In the genomic region with DNA sequence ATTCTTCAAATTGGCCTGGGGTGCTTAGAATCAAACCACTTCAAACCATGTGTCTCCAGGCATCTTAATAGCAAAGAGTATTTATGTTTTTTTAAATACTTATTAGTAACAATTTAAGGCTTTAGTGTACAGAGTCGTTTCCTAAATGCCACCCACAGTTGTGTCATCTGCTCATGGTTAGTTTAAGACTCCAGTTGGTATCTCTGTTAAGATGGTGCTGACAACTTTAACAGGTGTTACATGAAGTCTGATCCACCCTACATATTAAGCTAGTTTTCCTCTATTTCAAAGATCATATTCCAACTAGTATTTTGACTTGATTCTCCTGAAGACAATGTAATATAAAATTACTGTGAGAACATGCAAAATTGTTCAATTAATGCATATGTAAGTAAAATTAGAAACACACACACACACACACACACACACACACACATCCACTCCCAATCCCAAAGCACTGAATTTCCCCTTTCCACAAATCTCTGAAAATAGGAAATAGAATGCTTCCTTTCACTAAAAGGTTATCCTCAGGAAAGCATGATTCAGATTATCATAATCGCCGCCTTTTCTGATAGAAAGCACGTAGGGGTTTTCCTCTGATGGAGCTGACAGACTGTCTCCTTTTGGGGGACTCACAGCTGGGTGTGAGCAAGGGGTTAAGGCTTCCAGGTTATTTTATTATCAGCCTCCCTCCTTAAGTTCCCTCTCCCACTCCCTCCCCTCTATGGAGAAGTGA, we compare ENCODE assay signal across 15 cellular contexts. TPM values are rescaled to one million over a fixed set of nuclear protein-coding genes. Genes with fewer than 3 reads are reported as not detected.
"Had no signal": no experiment of that assay in that cellular context is flagged by ENCODE, and none has a peak within 500 bp of the region (broad histone marks: within the 10 kb centered on the region; RNA-seq: fewer than 3 reads in every experiment).

No MANE protein-coding gene starts in this region.

- H3K27ac ChIP-seq: foreskin keratinocyte, hepatocyte, transverse colon, WERI-Rb-1 had no signal

- H3K9me3 ChIP-seq: transverse colon had no signal

- H3K27me3 ChIP-seq: foreskin keratinocyte, hepatocyte, transverse colon had no signal

- DNase-seq: activated CD4-positive, alpha-beta T cell treated with anti-CD3 and anti-CD28 coated beads for 1 hour; activated CD4-positive, alpha-beta T cell treated with anti-CD3 and anti-CD28 coated beads, Interleukin-2, amount 50 U/mL, for 4 hours; activated gamma-delta T cell; activated T-cell treated with anti-CD3 and anti-CD28 coated beads, Interleukin-2, amount 50 U/mL, for 72 hours; endodermal cell; foreskin keratinocyte; islet precursor cell; retina; stimulated activated CD4-positive, alpha-beta T cell treated with anti-CD3 and anti-CD28 coated beads, Interleukin-2, amount 100 ng/mL, for 24 hours; stimulated activated naive CD4-positive, alpha-beta T cell treated with Interleukin-2 at 50 U/mL for 16 hours; transverse colon; WERI-Rb-1 had no signal

- ATAC-seq: activated T-cell treated with anti-CD3 and anti-CD28 coated beads, Interleukin-2, amount 50 U/mL, for 72 hours; foreskin keratinocyte; natural killer cell treated with Interleukin-12 subunit alpha and Interleukin-12 subunit beta and Interleukin-15 and Interleukin-18, amount 100 ng/mL, for 72 hours had no signal

- H3K4me3 ChIP-seq: hepatocyte, transverse colon had no signal

- H3K4me1 ChIP-seq: foreskin keratinocyte had no signal

- H3K36me3 ChIP-seq: transverse colon, WERI-Rb-1 had no signal

RNA-seq across cellular contexts. Expression of gene CNKSR3, which starts 10.5 kb away (rescaled TPM):
- total RNA-seq: T-helper 2 cell treated with Interferon-gamma antibody and Interleukin-4, amounts not matched to agents 100 ng/mL and 5 ng/mL, for 36 hours had no signal
